ENCODE assay signal across 1 cellular context in genomic region chr20:53940883-53941546, GRCh38.
TF ChIP-seq lines count a peak whose summit lies in the region.

No MANE protein-coding gene starts in this region.

TF ChIP-seq in K562, 482 proteins besides CTCF, POLR2A, EP300 and RAD21 (continued from another document and continues in another):
- no peak for TF ChIP-seq ZNF449 (CRISPR knock-in tag; IDR thresholded peaks at IDR 0.05)
- TF ChIP-seq SMC3 (conservative IDR thresholded peaks at IDR 0.05; ENCODE audit: insufficient read depth, low read depth, low read length) = no peak
- TF ChIP-seq GMEB1 (CRISPR knock-in tag; IDR thresholded peaks at IDR 0.05) = no peak
- no peak for TF ChIP-seq SMARCB1 (IDR thresholded peaks at IDR 0.05; ENCODE audit: insufficient read length, low read depth)
- no peak for TF ChIP-seq NCOA6 (IDR thresholded peaks at IDR 0.05)
- TF ChIP-seq ZKSCAN3 (CRISPR knock-in tag; IDR thresholded peaks at IDR 0.05) = no peak
- TF ChIP-seq EGR1 (conservative IDR thresholded peaks at IDR 0.05) = no peak
- TF ChIP-seq ZNF507 (tag; conservative IDR thresholded peaks at IDR 0.05) = no peak
- no peak for TF ChIP-seq MCM5 (IDR thresholded peaks at IDR 0.05; ENCODE audit: low read depth)
- no peak for TF ChIP-seq RAD51 (IDR thresholded peaks at IDR 0.05; ENCODE audit: borderline replicate concordance, low read depth)
- TF ChIP-seq TSHZ1 (CRISPR knock-in tag; IDR thresholded peaks at IDR 0.05) = no peak
- TF ChIP-seq FOXK2 (conservative IDR thresholded peaks at IDR 0.05 in 1 of 2, IDR thresholded peaks at IDR 0.05 in 1 of 2; ENCODE audit: low read depth in 2 of 2) = no peak
- no peak for TF ChIP-seq PHB (CRISPR knock-in tag; IDR thresholded peaks at IDR 0.05)
- TF ChIP-seq ZNF41 (CRISPR knock-in tag; conservative IDR thresholded peaks at IDR 0.05) = 0 out of 2 replicates have a peak, but pooled peaks have one; percentile 13
- TF ChIP-seq SIN3A (IDR thresholded peaks at IDR 0.05; ENCODE audit: borderline replicate concordance in 2 of 2, control insufficient read depth in 1 of 2, low read depth in 2 of 2, low read length in 2 of 2) = no peak
- no peak for TF ChIP-seq PCBP1 (IDR thresholded peaks at IDR 0.05; ENCODE audit: low read depth, low read length, poor library complexity, severe bottlenecking)
- 0 out of 2 replicates have a peak, but pooled peaks have one; percentile 5 for TF ChIP-seq JUND (IDR thresholded peaks at IDR 0.05; ENCODE audit: borderline replicate concordance, low read depth, low read length)
- no peak; the same call in 2 of the 3 replicates for TF ChIP-seq JUND (tag; IDR thresholded peaks at IDR 0.05; ENCODE audit: borderline replicate concordance, low read depth, low read length)
- TF ChIP-seq DIDO1 (tag; IDR thresholded peaks at IDR 0.05; ENCODE audit: low read depth) = no peak
- no peak for TF ChIP-seq TRIM24 (IDR thresholded peaks at IDR 0.05)
- TF ChIP-seq MTF1 (CRISPR knock-in tag; IDR thresholded peaks at IDR 0.05; ENCODE audit: borderline replicate concordance) = no peak
- TF ChIP-seq ZNF584 (CRISPR knock-in tag; IDR thresholded peaks at IDR 0.05; ENCODE audit: low read depth) = peak; percentile 63
- no peak for TF ChIP-seq EZH2 (IDR thresholded peaks at IDR 0.05; ENCODE audit: borderline replicate concordance, low read depth, low read length)
- no peak for TF ChIP-seq HLTF (IDR thresholded peaks at IDR 0.05)
- TF ChIP-seq SETDB1 (IDR thresholded peaks at IDR 0.05; ENCODE audit: low read length) = no peak
- peak; percentile 45 for TF ChIP-seq DACH1 (IDR thresholded peaks at IDR 0.05; ENCODE audit: partially characterized antibody)
- no peak for TF ChIP-seq CHCHD3 (CRISPR knock-in tag; IDR thresholded peaks at IDR 0.05)
- TF ChIP-seq IRF2 (CRISPR knock-in tag; IDR thresholded peaks at IDR 0.05) = no peak
- TF ChIP-seq PTRF (tag; IDR thresholded peaks at IDR 0.05) = no peak
- peak; percentile 79 for TF ChIP-seq TFAP4 (CRISPR knock-in tag; IDR thresholded peaks at IDR 0.05; ENCODE audit: borderline replicate concordance)
- 0 out of 2 replicates have a peak, but pooled peaks have one; percentile 2 for TF ChIP-seq FOXA1 (IDR thresholded peaks at IDR 0.05; ENCODE audit: borderline replicate concordance)
- TF ChIP-seq ZNF239 (CRISPR knock-in tag; IDR thresholded peaks at IDR 0.05) = no peak; the same call in 1 of the 2 replicates
- TF ChIP-seq ELK3 (CRISPR knock-in tag; IDR thresholded peaks at IDR 0.05) = no peak
- TF ChIP-seq ZMIZ1 (IDR thresholded peaks at IDR 0.05; ENCODE audit: low read depth in 2 of 2, low read length in 2 of 2) = no peak
- TF ChIP-seq TARDBP (IDR thresholded peaks at IDR 0.05) = no peak
- TF ChIP-seq MITF (IDR thresholded peaks at IDR 0.05) = no peak
- no peak for TF ChIP-seq ZNF717 (CRISPR knock-in tag; IDR thresholded peaks at IDR 0.05)
- TF ChIP-seq NFE2 (IDR thresholded peaks at IDR 0.05; ENCODE audit: low read depth) = no peak
- no peak for TF ChIP-seq MEF2A (IDR thresholded peaks at IDR 0.05; ENCODE audit: control insufficient read depth, low read depth, low read length)
- TF ChIP-seq EHMT2 (IDR thresholded peaks at IDR 0.05) = 0 out of 2 replicates have a peak, but pooled peaks have one; percentile 63
- no peak for TF ChIP-seq ZNF592 (IDR thresholded peaks at IDR 0.05)
- TF ChIP-seq SMARCA4 (IDR thresholded peaks at IDR 0.05) = peak; percentile 40; the same call in 1 of the 2 replicates
- TF ChIP-seq SAFB2 (IDR thresholded peaks at IDR 0.05; ENCODE audit: borderline replicate concordance, low read depth, low read length, severe bottlenecking) = no peak
- 0 out of 4 replicates have a peak, but pooled peaks of 1 of the 2 experiments have one; percentile 10 for TF ChIP-seq MAZ (CRISPR knock-in tag; conservative IDR thresholded peaks at IDR 0.05 in 1 of 2, IDR thresholded peaks at IDR 0.05 in 1 of 2)
